ENCODE assay signal across 15 cellular contexts in the genomic region with DNA sequence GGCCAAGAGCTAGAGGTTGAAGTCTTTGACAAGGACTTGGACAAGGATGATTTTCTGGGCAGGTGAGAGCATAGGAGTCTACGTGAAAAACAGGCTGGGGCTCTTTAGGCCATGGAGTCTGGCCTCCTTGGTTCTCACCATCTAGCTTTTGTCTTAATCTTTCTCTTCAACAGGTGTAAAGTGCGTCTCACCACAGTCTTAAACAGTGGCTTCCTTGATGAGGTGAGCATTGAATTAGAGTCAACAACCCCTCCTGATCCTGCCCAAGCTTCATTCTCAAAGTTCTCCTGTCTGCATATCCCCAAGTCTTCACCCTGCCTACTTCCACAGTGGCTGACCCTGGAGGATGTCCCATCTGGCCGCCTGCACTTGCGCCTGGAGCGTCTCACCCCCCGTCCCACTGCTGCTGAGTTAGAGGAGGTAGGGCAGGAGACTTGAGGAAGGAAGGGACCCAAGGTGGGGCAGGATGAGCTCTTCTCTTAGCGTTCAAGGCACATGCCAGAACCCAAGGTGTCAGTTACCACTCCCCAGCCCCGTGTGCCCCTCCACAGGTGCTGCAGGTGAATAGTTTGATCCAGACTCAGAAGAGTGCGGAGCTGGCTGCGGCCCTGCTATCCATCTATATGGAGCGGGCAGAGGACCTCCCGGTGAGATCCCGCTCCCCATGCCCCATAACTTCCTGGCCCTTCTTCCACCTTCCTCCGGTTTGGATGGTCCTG. TPM values are rescaled to one million over a fixed set of nuclear protein-coding genes. Genes with fewer than 3 reads are reported as not detected.
DNase-seq lines count a peak whose midpoint lies in the region; ATAC-seq and TF ChIP-seq lines count a peak whose summit lies in the region.
"Had no signal": no experiment of that assay in that cellular context is flagged by ENCODE, and none has a peak within 500 bp of the region (broad histone marks: within the 10 kb centered on the region; RNA-seq: fewer than 3 reads in every experiment).

No MANE protein-coding gene starts in this region.

- DNase-seq in cardiac septum (ENCODE audit: low spot score), result peak; percentile 35
- DNase-seq in heart left ventricle, result no peak
- no peak for DNase-seq in activated T-helper 1 cell treated with anti-CD3 and anti-CD28 coated beads, Interleukin-12 subunit alpha, Interleukin-12 subunit beta, Interleukin-2, Interleukin-4 antibody, amounts not matched to agents 30 ng/mL and 10 ng/mL and 1 ng/mL, durations not matched to agents 14 hours and 24 hours and 36 hours (ENCODE audit: low spot score)
- no peak for DNase-seq in stimulated activated effector memory CD8-positive, alpha-beta T cell treated with anti-CD3 and anti-CD28 coated beads, Interleukin-12 subunit alpha, Interleukin-12 subunit beta, amount 100 ng/mL, for 72 hours (ENCODE audit: low spot score in 2 of 2)
- DNase-seq in osteoblast (ENCODE audit: insufficient read length, low spot score, missing footprints), result no peak
- DNase-seq in psoas muscle, result no peak
- DNase-seq: activated CD4-positive, CD25-positive, alpha-beta regulatory T cell treated with anti-CD3 and anti-CD28 coated beads, Interleukin-2, amount 50 U/mL, for 72 hours; brain microvascular endothelial cell; DMS 273 treated with DMSO at 0.1 percent for 48 hours; dorsolateral prefrontal cortex; KBM-7; NCI-H1105; pancreas; small intestine; stimulated activated naive CD4-positive, alpha-beta T cell treated with Interleukin-2 at 50 U/mL for 16 hours had no signal

- H3K9me3 ChIP-seq in heart left ventricle, result no peaks in the 10 kb centered on the region
- H3K9me3 ChIP-seq in osteoblast (ENCODE audit: low read depth, low read length), result no peaks in the 10 kb centered on the region
- H3K9me3 ChIP-seq in psoas muscle, result no peaks in the 10 kb centered on the region
- H3K9me3 ChIP-seq: pancreas had no signal

- H3K4me2 ChIP-seq in osteoblast (ENCODE audit: insufficient read depth, low read length), result no peak overlapping the region

- no peak overlapping the region for H3K27ac ChIP-seq in heart left ventricle
- no peak overlapping the region for H3K27ac ChIP-seq in osteoblast (ENCODE audit: low read depth, low read length)
- H3K27ac ChIP-seq in psoas muscle, result no peak overlapping the region
- H3K27ac ChIP-seq: brain microvascular endothelial cell, dorsolateral prefrontal cortex, pancreas had no signal

- ATAC-seq in heart left ventricle (no peak), psoas muscle (no peak)
- ATAC-seq in stimulated activated effector memory CD8-positive, alpha-beta T cell treated with anti-CD3 and anti-CD28 coated beads, Interleukin-12 subunit alpha, Interleukin-12 subunit beta, amount 100 ng/mL, for 72 hours, result no peak
- ATAC-seq: pancreas had no signal

- no peak overlapping the region for H2AFZ ChIP-seq in osteoblast (ENCODE audit: low read length)

- H3K4me1 Mint-ChIP-seq in activated T-helper 1 cell treated with anti-CD3 and anti-CD28 coated beads, Interleukin-12 subunit alpha, Interleukin-12 subunit beta, Interleukin-2, Interleukin-4 antibody, amounts not matched to agents 30 ng/mL and 10 ng/mL and 1 ng/mL, durations not matched to agents 14 hours and 24 hours and 36 hours (ENCODE audit: low read depth), result peaks cover 42% of the 10 kb centered on the region
- peaks cover 38% of the 10 kb centered on the region for H3K4me1 Mint-ChIP-seq in stimulated activated effector memory CD8-positive, alpha-beta T cell treated with anti-CD3 and anti-CD28 coated beads, Interleukin-12 subunit alpha, Interleukin-12 subunit beta, amount 100 ng/mL, for 72 hours

- H3K4me1 ChIP-seq in heart left ventricle (peaks cover 0 to 16% (median under 1%) of the 10 kb centered on the region in 12 donors), osteoblast (ENCODE audit: insufficient read depth, low read length) (no peaks in the 10 kb centered on the region), psoas muscle (no peaks in the 10 kb centered on the region)
- H3K4me1 ChIP-seq: pancreas had no signal

- H3K4me3 Mint-ChIP-seq in activated T-helper 1 cell treated with anti-CD3 and anti-CD28 coated beads, Interleukin-12 subunit alpha, Interleukin-12 subunit beta, Interleukin-2, Interleukin-4 antibody, amounts not matched to agents 30 ng/mL and 10 ng/mL and 1 ng/mL, durations not matched to agents 14 hours and 24 hours and 36 hours, result no peak overlapping the region
- no peak overlapping the region for H3K4me3 Mint-ChIP-seq in stimulated activated effector memory CD8-positive, alpha-beta T cell treated with anti-CD3 and anti-CD28 coated beads, Interleukin-12 subunit alpha, Interleukin-12 subunit beta, amount 100 ng/mL, for 72 hours

- H3K36me3 Mint-ChIP-seq in activated T-helper 1 cell treated with anti-CD3 and anti-CD28 coated beads, Interleukin-12 subunit alpha, Interleukin-12 subunit beta, Interleukin-2, Interleukin-4 antibody, amounts not matched to agents 30 ng/mL and 10 ng/mL and 1 ng/mL, durations not matched to agents 14 hours and 24 hours and 36 hours (ENCODE audit: low read depth), result peaks cover 73% of the 10 kb centered on the region
- peaks cover 100% of the 10 kb centered on the region for H3K36me3 Mint-ChIP-seq in stimulated activated effector memory CD8-positive, alpha-beta T cell treated with anti-CD3 and anti-CD28 coated beads, Interleukin-12 subunit alpha, Interleukin-12 subunit beta, amount 100 ng/mL, for 72 hours

- no peaks in the 10 kb centered on the region for H3K27me3 Mint-ChIP-seq in activated T-helper 1 cell treated with anti-CD3 and anti-CD28 coated beads, Interleukin-12 subunit alpha, Interleukin-12 subunit beta, Interleukin-2, Interleukin-4 antibody, amounts not matched to agents 30 ng/mL and 10 ng/mL and 1 ng/mL, durations not matched to agents 14 hours and 24 hours and 36 hours (ENCODE audit: insufficient read depth)

- H3K9me3 Mint-ChIP-seq in activated T-helper 1 cell treated with anti-CD3 and anti-CD28 coated beads, Interleukin-12 subunit alpha, Interleukin-12 subunit beta, Interleukin-2, Interleukin-4 antibody, amounts not matched to agents 30 ng/mL and 10 ng/mL and 1 ng/mL, durations not matched to agents 14 hours and 24 hours and 36 hours, result no peaks in the 10 kb centered on the region
- H3K9me3 Mint-ChIP-seq in stimulated activated effector memory CD8-positive, alpha-beta T cell treated with anti-CD3 and anti-CD28 coated beads, Interleukin-12 subunit alpha, Interleukin-12 subunit beta, amount 100 ng/mL, for 72 hours, result no peaks in the 10 kb centered on the region

- no peak overlapping the region for H3K4me3 ChIP-seq in heart left ventricle
- H3K4me3 ChIP-seq in osteoblast (ENCODE audit: insufficient read depth, low read length), result no peak overlapping the region
- H3K4me3 ChIP-seq in psoas muscle, result no peak overlapping the region
- H3K4me3 ChIP-seq: dorsolateral prefrontal cortex, pancreas had no signal

- peaks cover 0 to 100% (median 98%) of the 10 kb centered on the region in 9 donors for H3K36me3 ChIP-seq in heart left ventricle
- H3K36me3 ChIP-seq in osteoblast (ENCODE audit: insufficient read depth, low read length), result peaks cover 69% of the 10 kb centered on the region
- H3K36me3 ChIP-seq in psoas muscle (ENCODE audit: insufficient read depth in 1 of 2, low read depth in 1 of 2), result peaks cover 15 to 100% of the 10 kb centered on the region in 2 donors

- TF ChIP-seq CTCF in heart left ventricle (IDR thresholded peaks at IDR 0.05), result no peak
- TF ChIP-seq CTCF in osteoblast (IDR thresholded peaks at IDR 0.05; ENCODE audit: extremely low read depth, low read depth, low read length), result no peak
- no peak for TF ChIP-seq CTCF in psoas muscle (IDR thresholded peaks at IDR 0.05)

- intact Hi-C loops in cardiac septum (cut with DNase I), result no loop called here
- intact Hi-C loops in heart left ventricle (cut with DNase I), result no loop called here
- intact Hi-C loops in activated T-helper 1 cell treated with anti-CD3 and anti-CD28 coated beads, Interleukin-12 subunit alpha, Interleukin-12 subunit beta, Interleukin-2, Interleukin-4 antibody, amounts not matched to agents 30 ng/mL and 10 ng/mL and 1 ng/mL, durations not matched to agents 14 hours and 24 hours and 36 hours (cut with micrococcal nuclease), result no loop called here
- intact Hi-C loops in psoas muscle (cut with DNase I), result no loop called here

- WGBS in heart left ventricle, 4 donors, result 90 to 94% (median 94%) methylated on average over 14 of the region's 14 CpGs
- 93 to 95% (median 94%) methylated on average over 14 of the region's 14 CpGs for WGBS in psoas muscle, 3 donors

- peaks cover 3% of the 10 kb centered on the region for H4K20me1 ChIP-seq in osteoblast (ENCODE audit: insufficient read depth, low read length)

- TF ChIP-seq POLR2A in heart left ventricle (IDR thresholded peaks at IDR 0.05), result no peak

- H3K27me3 ChIP-seq in heart left ventricle, result no peaks in the 10 kb centered on the region
- no peaks in the 10 kb centered on the region for H3K27me3 ChIP-seq in osteoblast (ENCODE audit: insufficient read depth, low read length)
- H3K27me3 ChIP-seq in psoas muscle (ENCODE audit: insufficient read depth in 3 of 3, low read length in 2 of 3), result no peaks in the 10 kb centered on the region
- H3K27me3 ChIP-seq: brain microvascular endothelial cell, dorsolateral prefrontal cortex, pancreas had no signal

- no peaks in the 10 kb centered on the region for H3K79me2 ChIP-seq in osteoblast (ENCODE audit: insufficient read depth, low read length)

- H3K27ac Mint-ChIP-seq in activated T-helper 1 cell treated with anti-CD3 and anti-CD28 coated beads, Interleukin-12 subunit alpha, Interleukin-12 subunit beta, Interleukin-2, Interleukin-4 antibody, amounts not matched to agents 30 ng/mL and 10 ng/mL and 1 ng/mL, durations not matched to agents 14 hours and 24 hours and 36 hours, result peak overlapping the region; percentile 16
- peak overlapping the region; percentile 74 for H3K27ac Mint-ChIP-seq in stimulated activated effector memory CD8-positive, alpha-beta T cell treated with anti-CD3 and anti-CD28 coated beads, Interleukin-12 subunit alpha, Interleukin-12 subunit beta, amount 100 ng/mL, for 72 hours

RNA-seq across cellular contexts. Expression of a gene that starts 9.9 kb away (rescaled TPM):
- total RNA-seq in cardiac septum (36.2 TPM), heart left ventricle (10 to 100 TPM; 26.8 to 81.1 (median 43.4) TPM), osteoblast (239 and 304 TPM in 2 replicates), psoas muscle (10 to 100 TPM; 36.7 to 57.4 (median 44.4) TPM)
- polyA plus RNA-seq in heart left ventricle (10 to 100 TPM; 17.0 to 67.3 TPM), psoas muscle (10 to 100 TPM; 20.2 to 40.6 (median 21.0) TPM)
- 159 and 161 TPM in 2 replicates for total RNA-seq in activated T-helper 1 cell treated with anti-CD3 and anti-CD28 coated beads, Interleukin-12 subunit alpha, Interleukin-12 subunit beta, Interleukin-2, Interleukin-4 antibody, amounts not matched to agents 30 ng/mL and 10 ng/mL and 1 ng/mL, durations not matched to agents 14 hours and 24 hours and 36 hours

RNA-seq across cellular contexts. Expression of a gene that starts 14.4 kb away (rescaled TPM):
- total RNA-seq in cardiac septum (37.6 TPM), heart left ventricle (10 to 100 TPM; 30.1 to 55.2 (median 41.1) TPM), osteoblast (49.8 and 53.9 TPM in 2 replicates), psoas muscle (1,000 to 10,000 TPM in 1 of 4 donors, 100 to 1,000 TPM in 3; 113 to 2,222 (median 606) TPM)
- polyA plus RNA-seq in heart left ventricle (10 to 100 TPM; 27.5 to 65.9 TPM), psoas muscle (100 to 1,000 TPM; 151 to 786 (median 413) TPM)
- total RNA-seq in activated T-helper 1 cell treated with anti-CD3 and anti-CD28 coated beads, Interleukin-12 subunit alpha, Interleukin-12 subunit beta, Interleukin-2, Interleukin-4 antibody, amounts not matched to agents 30 ng/mL and 10 ng/mL and 1 ng/mL, durations not matched to agents 14 hours and 24 hours and 36 hours, result 58.8 and 67.6 TPM in 2 replicates

RNA-seq across cellular contexts. Expression of a gene that starts 19.9 kb away (rescaled TPM):
- 6.0 TPM for total RNA-seq in cardiac septum
- total RNA-seq in heart left ventricle, result 1 to 10 TPM; 2.7 to 6.4 (median 4.9) TPM
- 1 to 10 TPM; 3.5 to 3.9 TPM for polyA plus RNA-seq in heart left ventricle
- total RNA-seq in activated T-helper 1 cell treated with anti-CD3 and anti-CD28 coated beads, Interleukin-12 subunit alpha, Interleukin-12 subunit beta, Interleukin-2, Interleukin-4 antibody, amounts not matched to agents 30 ng/mL and 10 ng/mL and 1 ng/mL, durations not matched to agents 14 hours and 24 hours and 36 hours, result 13.5 and 13.7 TPM in 2 replicates
- total RNA-seq in osteoblast, result 9.0 and 10.6 TPM in 2 replicates
- 10 to 100 TPM in 1 of 4 donors, 1 to 10 TPM in 3; 5.0 to 10.3 (median 6.6) TPM for total RNA-seq in psoas muscle
- 1 to 10 TPM; 3.5 to 7.8 (median 4.5) TPM for polyA plus RNA-seq in psoas muscle

RNA-seq across cellular contexts. Expression of a gene that starts 20.1 kb away (rescaled TPM):
- 792 TPM for total RNA-seq in cardiac septum
- 100 to 1,000 TPM; 355 to 949 (median 613) TPM for total RNA-seq in heart left ventricle
- 1,000 to 10,000 TPM in 1 of 2 donors, 100 to 1,000 TPM in 1; 745 to 1,383 TPM for polyA plus RNA-seq in heart left ventricle
- 786 and 802 TPM in 2 replicates for total RNA-seq in activated T-helper 1 cell treated with anti-CD3 and anti-CD28 coated beads, Interleukin-12 subunit alpha, Interleukin-12 subunit beta, Interleukin-2, Interleukin-4 antibody, amounts not matched to agents 30 ng/mL and 10 ng/mL and 1 ng/mL, durations not matched to agents 14 hours and 24 hours and 36 hours
- 848 and 873 TPM in 2 replicates for total RNA-seq in osteoblast
- 100 to 1,000 TPM; 216 to 395 (median 291) TPM for total RNA-seq in psoas muscle
- polyA plus RNA-seq in psoas muscle, result 100 to 1,000 TPM; 384 to 711 (median 489) TPM

RNA-seq across cellular contexts. Expression of a gene that starts 21.6 kb away (rescaled TPM):
- total RNA-seq in cardiac septum (1,517 TPM), heart left ventricle (1,000 to 10,000 TPM in 8 of 9 donors, 100 to 1,000 TPM in 1; 533 to 2,381 (median 1,999) TPM), osteoblast (1,930 and 2,844 TPM in 2 replicates), psoas muscle (1,000 to 10,000 TPM; 2,052 to 2,475 (median 2,223) TPM)
- polyA plus RNA-seq in heart left ventricle (1,000 to 10,000 TPM in 1 of 2 donors, 100 to 1,000 TPM in 1; 752 to 4,466 TPM), psoas muscle (1,000 to 10,000 TPM; 3,632 to 4,096 (median 3,726) TPM)
- 3,669 and 3,676 TPM in 2 replicates for total RNA-seq in activated T-helper 1 cell treated with anti-CD3 and anti-CD28 coated beads, Interleukin-12 subunit alpha, Interleukin-12 subunit beta, Interleukin-2, Interleukin-4 antibody, amounts not matched to agents 30 ng/mL and 10 ng/mL and 1 ng/mL, durations not matched to agents 14 hours and 24 hours and 36 hours
